9 cellular contexts compared by ENCODE assay signal in the genomic region with DNA sequence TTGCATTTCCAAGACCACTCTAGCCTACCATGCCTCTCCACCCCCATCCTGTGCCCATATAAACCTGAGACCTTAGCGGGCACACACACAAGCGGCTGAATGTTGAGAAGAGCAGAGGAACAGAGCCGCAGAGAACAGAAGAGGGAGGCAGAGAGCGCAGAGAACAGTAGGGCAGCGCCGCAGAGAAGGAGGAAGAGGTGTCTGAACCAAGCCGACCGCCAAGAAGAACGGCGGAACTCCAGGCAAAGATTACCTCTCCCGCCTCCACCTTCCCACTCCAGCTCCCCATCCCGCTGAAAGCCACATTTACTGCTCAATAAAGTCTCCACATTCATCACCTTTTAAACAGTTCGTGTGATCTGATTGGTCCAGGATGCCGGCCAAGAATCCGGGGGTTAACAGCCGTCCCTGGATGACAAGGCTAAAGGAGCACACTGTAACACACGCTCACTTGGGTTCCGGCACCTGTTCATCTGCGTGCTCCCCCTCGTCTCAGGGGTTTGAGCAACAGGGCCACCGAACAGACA. TPM values are rescaled to one million over a fixed set of nuclear protein-coding genes. Genes with fewer than 3 reads are reported as not detected.
DNase-seq lines count a peak whose midpoint lies in the region; ATAC-seq and TF ChIP-seq lines count a peak whose summit lies in the region.
"Had no signal": no experiment of that assay in that cellular context is flagged by ENCODE, and none has a peak within 500 bp of the region (broad histone marks: within the 10 kb centered on the region; RNA-seq: fewer than 3 reads in every experiment).

No MANE protein-coding gene starts in this region.

- no peaks in the 10 kb centered on the region for H3K27me3 Mint-ChIP-seq in activated naive CD4-positive, alpha-beta T cell treated with anti-CD3 and anti-CD28 coated beads for 36 hours (ENCODE audit: low read depth)
- H3K27me3 Mint-ChIP-seq in chondrocyte (ENCODE audit: low read depth), result peaks cover 33% of the 10 kb centered on the region

- POLR2A ChIA-PET in SK-N-SH (lab: Yijun Ruan, JAX), result no interaction called here

- 0 out of 2 replicates have a peak overlapping the region, but pooled peaks have one; percentile 46 for H2AFZ ChIP-seq in SK-N-SH (ENCODE audit: low read depth)

- peak; percentile 91 for ATAC-seq in HG03103 (IDR thresholded peaks at IDR 0.05; ENCODE audit: low read depth, unreplicated experiment)

- no peak overlapping the region for H3K27ac ChIP-seq in SK-N-SH (ENCODE audit: low read depth in 2 of 2, low read length in 1 of 2)
- H3K27ac ChIP-seq in mucosa of rectum (ENCODE audit: low read depth in 2 of 2, low read length in 2 of 2), result peak overlapping the region; percentile 63 to 66
- H3K27ac ChIP-seq in ascending aorta, result no peak overlapping the region
- H3K27ac ChIP-seq: adrenal gland had no signal

- H3K9me3 Mint-ChIP-seq in activated naive CD4-positive, alpha-beta T cell treated with anti-CD3 and anti-CD28 coated beads for 36 hours, result no peaks in the 10 kb centered on the region
- H3K9me3 Mint-ChIP-seq in chondrocyte (ENCODE audit: low read depth), result no peaks in the 10 kb centered on the region

- no peaks in the 10 kb centered on the region for H3K36me3 Mint-ChIP-seq in activated naive CD4-positive, alpha-beta T cell treated with anti-CD3 and anti-CD28 coated beads for 36 hours (ENCODE audit: low read depth)
- H3K36me3 Mint-ChIP-seq in chondrocyte (ENCODE audit: low read depth), result no peaks in the 10 kb centered on the region

- H3K36me3 ChIP-seq in SK-N-SH (replicated peaks in 1 of 2; ENCODE audit: control insufficient read depth in 1 of 2, insufficient read depth in 2 of 2, low read length in 1 of 2) (no peaks in the 10 kb centered on the region), mucosa of rectum (ENCODE audit: control insufficient read depth in 2 of 2, insufficient read depth in 2 of 2, low read length in 2 of 2) (no peaks in the 10 kb centered on the region), ascending aorta (no peaks in the 10 kb centered on the region)
- H3K36me3 ChIP-seq: adrenal gland had no signal

- no peaks in the 10 kb centered on the region for H3F3A ChIP-seq in SK-N-SH (replicated peaks; ENCODE audit: insufficient read depth)

- no peak for TF ChIP-seq EP300 in SK-N-SH (IDR thresholded peaks at IDR 0.05; ENCODE audit: borderline replicate concordance in 1 of 2, low read depth in 1 of 2, low read length in 1 of 2)

- H3K9ac ChIP-seq in SK-N-SH, result no peak overlapping the region
- H3K9ac ChIP-seq in mucosa of rectum (ENCODE audit: low read depth in 1 of 2, low read length in 2 of 2), result peak overlapping the region in 1 of 2 donors; percentile 46

- no peaks in the 10 kb centered on the region; the same call in 1 of the 2 replicates for H3K9me2 ChIP-seq in SK-N-SH

- H3K27ac Mint-ChIP-seq in activated naive CD4-positive, alpha-beta T cell treated with anti-CD3 and anti-CD28 coated beads for 36 hours, result no peak overlapping the region
- H3K27ac Mint-ChIP-seq in chondrocyte (ENCODE audit: unreplicated experiment), result no peak overlapping the region

- H3K4me1 ChIP-seq in SK-N-SH (ENCODE audit: control insufficient read depth in 1 of 2, insufficient read depth in 2 of 2, low read depth in 1 of 2, low read length in 1 of 2) (no peaks in the 10 kb centered on the region; a peak in 2 of 4 replicates), mucosa of rectum (ENCODE audit: control insufficient read depth in 2 of 2, insufficient read depth in 2 of 2, low read length in 2 of 2) (peaks cover 9 to 31% of the 10 kb centered on the region in 2 donors), ascending aorta (no peaks in the 10 kb centered on the region)
- H3K4me1 ChIP-seq: adrenal gland had no signal

- H3K4me3 ChIP-seq in SK-N-SH (ENCODE audit: low read depth in 2 of 2, low read length in 1 of 2) (no peak overlapping the region), mucosa of rectum (ENCODE audit: low read length in 2 of 2) (peak overlapping the region; percentile 52 to 67), ascending aorta (peak overlapping the region in 1 of 2 donors; percentile 15)
- H3K4me3 ChIP-seq: adrenal gland had no signal

- 34% methylated on average over 21 of the region's 21 CpGs for WGBS in SK-N-SH (ENCODE audit: low lambda C conversion rate)

- peak overlapping the region; percentile 72 for H3K4me3 Mint-ChIP-seq in activated naive CD4-positive, alpha-beta T cell treated with anti-CD3 and anti-CD28 coated beads for 36 hours
- peak overlapping the region; percentile 23 for H3K4me3 Mint-ChIP-seq in chondrocyte (ENCODE audit: unreplicated experiment)

- intact Hi-C loops in activated naive CD4-positive, alpha-beta T cell treated with anti-CD3 and anti-CD28 coated beads for 36 hours (cut with micrococcal nuclease), result loop anchor here (1.0 to 5.0 kb wide), 2 partner anchors 23 to 103 kb away; no protein-coding TSS in a partner anchor
- intact Hi-C loops in ascending aorta (cut with DNase I), result no loop called here

- H3K79me2 ChIP-seq in SK-N-SH (ENCODE audit: insufficient read depth), result no peaks in the 10 kb centered on the region

- peak; percentile 65 for DNase-seq in activated naive CD4-positive, alpha-beta T cell treated with anti-CD3 and anti-CD28 coated beads for 36 hours
- DNase-seq in activated naive CD4-positive, alpha-beta T cell treated with Interleukin-2 at 50 U/mL for 16 hours, result no peak
- DNase-seq in SK-N-SH (no peak), chondrocyte (ENCODE audit: low spot score) (no peak), NCI-H345 (lab: John Stamatoyannopoulos, UW) (no peak), ascending aorta (ENCODE audit: low spot score in 2 of 2) (no peak)

- no peak for TF ChIP-seq CTCF in SK-N-SH (IDR thresholded peaks at IDR 0.05)
- peak; percentile 39 for TF ChIP-seq CTCF in chondrocyte (IDR thresholded peaks at IDR 0.05)
- no peak for TF ChIP-seq CTCF in ascending aorta (IDR thresholded peaks at IDR 0.05)

- no peaks in the 10 kb centered on the region for H4K20me1 ChIP-seq in SK-N-SH (ENCODE audit: insufficient read depth)

- no peak overlapping the region for H3K4me2 ChIP-seq in SK-N-SH

- H3K27me3 ChIP-seq in SK-N-SH (ENCODE audit: insufficient read depth), result no peaks in the 10 kb centered on the region
- no peaks in the 10 kb centered on the region for H3K27me3 ChIP-seq in mucosa of rectum (ENCODE audit: control insufficient read depth in 2 of 2, insufficient read depth in 2 of 2, low read length in 2 of 2)
- no peaks in the 10 kb centered on the region for H3K27me3 ChIP-seq in ascending aorta
- H3K27me3 ChIP-seq: adrenal gland had no signal

- no peak for TF ChIP-seq RAD21 in SK-N-SH (IDR thresholded peaks at IDR 0.05; ENCODE audit: low read length)

- H3K9me3 ChIP-seq in SK-N-SH, result no peaks in the 10 kb centered on the region
- H3K9me3 ChIP-seq in mucosa of rectum (ENCODE audit: control insufficient read depth in 2 of 2, low read length in 2 of 2), result no peaks in the 10 kb centered on the region
- H3K9me3 ChIP-seq in ascending aorta, result no peaks in the 10 kb centered on the region
- H3K9me3 ChIP-seq: adrenal gland had no signal

- peaks cover 7% of the 10 kb centered on the region for H3K4me1 Mint-ChIP-seq in activated naive CD4-positive, alpha-beta T cell treated with anti-CD3 and anti-CD28 coated beads for 36 hours (ENCODE audit: low read depth)
- peaks cover 3% of the 10 kb centered on the region for H3K4me1 Mint-ChIP-seq in chondrocyte (ENCODE audit: low read depth)

- CTCF ChIA-PET in activated naive CD4-positive, alpha-beta T cell treated with anti-CD3 and anti-CD28 coated beads for 36 hours (lab: Charles Lee), result interaction anchor here (1.1 kb wide), 1 partner anchor 108 kb away, joined by 4 read pairs; no protein-coding TSS in a partner anchor
- CTCF ChIA-PET in SK-N-SH (lab: Yijun Ruan, JAX), result no interaction called here

TF ChIP-seq in SK-N-SH, 30 proteins besides CTCF, POLR2A, EP300 and RAD21 (continues in another document):
- TF ChIP-seq GABPA (IDR thresholded peaks at IDR 0.05; ENCODE audit: low read depth) (no peak), USF2 (IDR thresholded peaks at IDR 0.05; ENCODE audit: borderline replicate concordance, low read depth, low read length) (no peak), RCOR1 (IDR thresholded peaks at IDR 0.05; ENCODE audit: low read length) (no peak), PBX3 (IDR thresholded peaks at IDR 0.05) (no peak), FOXM1 (IDR thresholded peaks at IDR 0.05; ENCODE audit: low read depth) (no peak), POLR2AphosphoS5 (IDR thresholded peaks at IDR 0.05; ENCODE audit: low read depth, low read length) (no peak), YY1 (IDR thresholded peaks at IDR 0.05; ENCODE audit: low read depth) (no peak), USF1 (IDR thresholded peaks at IDR 0.05; ENCODE audit: borderline replicate concordance, low read depth) (no peak), NFIC (IDR thresholded peaks at IDR 0.05; ENCODE audit: borderline replicate concordance) (no peak), GATA2 (CRISPR knock-in tag; IDR thresholded peaks at IDR 0.05) (no peak), FOSL2 (IDR thresholded peaks at IDR 0.05; ENCODE audit: borderline replicate concordance, low read depth) (no peak)

RNA-seq across cellular contexts. Expression of gene GRIN3A, which starts 33.2 kb away (rescaled TPM):
- not detected for total RNA-seq in activated naive CD4-positive, alpha-beta T cell treated with anti-CD3 and anti-CD28 coated beads for 36 hours
- polyA plus RNA-seq in SK-N-SH (2012; rRNA removed), result not detected in 2 replicates
- polyA plus RNA-seq in SK-N-SH (2012; cell fraction: cytosol; rRNA removed), result not detected in 2 replicates
- polyA plus RNA-seq in SK-N-SH (2012; cell fraction: nucleus; rRNA removed), result not detected in 2 replicates
- total RNA-seq in chondrocyte (not detected in 3 replicates), ascending aorta (not detected)

Comparison
In these comparisons a context has a peak if more than half of its experiments do, and no peak if none do; other contexts are left out.
1. H3K27ac ChIP-seq: peak in mucosa of rectum (2 of 2); none in SK-N-SH (0 of 2) and ascending aorta (0 of 2).
2. H3K4me3 ChIP-seq: peak in mucosa of rectum (2 of 2); none in SK-N-SH (0 of 2).